27 cellular contexts compared by ENCODE assay signal in the genomic region with DNA sequence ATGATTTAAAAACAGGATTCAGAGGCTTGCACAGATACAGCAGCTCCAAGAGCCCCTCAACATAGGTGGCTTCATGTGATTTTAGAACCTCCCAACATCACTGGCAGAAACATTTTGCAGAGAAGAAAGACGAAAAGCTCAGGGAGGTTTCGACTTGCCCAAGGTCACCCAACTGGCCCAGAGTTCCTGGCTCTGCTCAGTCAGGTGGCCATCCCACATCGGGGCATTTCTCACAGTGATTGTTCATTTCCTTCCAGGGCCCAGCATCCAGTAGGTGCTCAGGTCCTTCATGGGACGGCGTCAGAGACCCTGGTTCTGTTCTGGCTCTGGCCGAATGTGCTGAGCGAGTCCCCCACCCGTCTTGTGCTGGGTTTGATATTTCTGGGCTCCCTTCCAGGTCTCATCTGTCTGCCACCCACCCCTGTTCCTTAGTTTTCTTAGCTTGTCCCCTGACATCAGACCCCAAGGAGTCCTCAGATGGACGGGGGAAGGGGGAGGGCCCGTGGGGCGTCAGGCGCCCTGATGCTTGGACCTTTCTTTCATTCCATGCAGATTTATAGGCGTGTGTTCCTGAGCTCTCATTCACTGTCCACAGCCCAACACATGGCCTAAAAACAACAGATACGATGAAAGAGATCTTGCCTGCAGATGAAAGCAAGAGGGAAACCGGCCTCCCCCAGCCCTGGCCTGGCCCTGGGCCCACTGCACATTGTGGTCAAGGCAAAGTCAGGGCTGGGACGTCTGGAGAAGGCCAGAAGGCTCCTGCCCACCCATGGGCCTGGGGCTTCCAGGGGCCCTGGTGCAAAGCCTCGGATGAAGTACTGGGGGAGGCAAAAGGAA.
DNase-seq lines count a peak whose midpoint lies in the region; ATAC-seq and TF ChIP-seq lines count a peak whose summit lies in the region.
"Had no signal": no experiment of that assay in that cellular context is flagged by ENCODE, and none has a peak within 500 bp of the region (broad histone marks: within the 10 kb centered on the region; RNA-seq: fewer than 3 reads in every experiment).

No MANE protein-coding gene starts in this region.

- H2AFZ ChIP-seq in SK-N-SH (ENCODE audit: low read depth) = no peak overlapping the region

- H3K4me1 Mint-ChIP-seq in mesothelial cell of epicardium = peaks cover 89% of the 10 kb centered on the region
- no peaks in the 10 kb centered on the region for H3K4me1 Mint-ChIP-seq in activated T-helper 2 cell treated with anti-CD3 and anti-CD28 coated beads, Interferon-gamma antibody, Interleukin-2, Interleukin-4, amounts not matched to agents 10 μg/mL and 5 μg/mL and 100 μg/mL, durations not matched to agents 14 hours and 24 hours and 36 hours (ENCODE audit: low read depth)
- H3K4me1 Mint-ChIP-seq: stimulated activated naive CD8-positive, alpha-beta T cell treated with anti-CD3 and anti-CD28 coated beads, Interleukin-15, amount 100 ng/mL, for 72 hours; WTC11 had no signal

- no peak for TF ChIP-seq CTCF in SK-N-SH (IDR thresholded peaks at IDR 0.05)
- no peak for TF ChIP-seq CTCF in coronary artery (IDR thresholded peaks at IDR 0.05)
- TF ChIP-seq CTCF in mesothelial cell of epicardium (IDR thresholded peaks at IDR 0.05; ENCODE audit: unreplicated experiment) = no peak
- TF ChIP-seq CTCF in upper lobe of right lung (IDR thresholded peaks at IDR 0.05) = no peak

- no peaks in the 10 kb centered on the region for H3K36me3 Mint-ChIP-seq in mesothelial cell of epicardium
- no peaks in the 10 kb centered on the region for H3K36me3 Mint-ChIP-seq in activated T-helper 2 cell treated with anti-CD3 and anti-CD28 coated beads, Interferon-gamma antibody, Interleukin-2, Interleukin-4, amounts not matched to agents 10 μg/mL and 5 μg/mL and 100 μg/mL, durations not matched to agents 14 hours and 24 hours and 36 hours (ENCODE audit: low read depth)
- H3K36me3 Mint-ChIP-seq: memory B cell, WTC11 had no signal

- peak in 1 of 2 experiments; percentile 83; a peak in 2 of 4 replicates for TF ChIP-seq EP300 in SK-N-SH (IDR thresholded peaks at IDR 0.05; ENCODE audit: borderline replicate concordance in 1 of 2, low read depth in 1 of 2, low read length in 1 of 2)

- H3K27me3 ChIP-seq in SK-N-SH (ENCODE audit: insufficient read depth) = no peaks in the 10 kb centered on the region; the same call in 1 of the 2 replicates
- no peaks in the 10 kb centered on the region for H3K27me3 ChIP-seq in upper lobe of right lung
- H3K27me3 ChIP-seq: Peyer's patch had no signal

- TF ChIP-seq RAD21 in SK-N-SH (IDR thresholded peaks at IDR 0.05; ENCODE audit: low read length) = peak; percentile 37

- 33% methylated on average over 13 of the region's 17 CpGs for WGBS in SK-N-SH (ENCODE audit: low lambda C conversion rate)

- no peaks in the 10 kb centered on the region for H3K27me3 Mint-ChIP-seq in mesothelial cell of epicardium (ENCODE audit: low read depth)
- peaks cover 3% of the 10 kb centered on the region for H3K27me3 Mint-ChIP-seq in activated T-helper 2 cell treated with anti-CD3 and anti-CD28 coated beads, Interferon-gamma antibody, Interleukin-2, Interleukin-4, amounts not matched to agents 10 μg/mL and 5 μg/mL and 100 μg/mL, durations not matched to agents 14 hours and 24 hours and 36 hours (ENCODE audit: low read depth)

- peak overlapping the region; percentile 86 for H3K27ac Mint-ChIP-seq in mesothelial cell of epicardium
- H3K27ac Mint-ChIP-seq in activated T-helper 2 cell treated with anti-CD3 and anti-CD28 coated beads, Interferon-gamma antibody, Interleukin-2, Interleukin-4, amounts not matched to agents 10 μg/mL and 5 μg/mL and 100 μg/mL, durations not matched to agents 14 hours and 24 hours and 36 hours = no peak overlapping the region
- H3K27ac Mint-ChIP-seq: memory B cell, WTC11 had no signal

- no peak overlapping the region for H3K9ac ChIP-seq in SK-N-SH

- peak; percentile 85 for DNase-seq in SK-N-SH
- DNase-seq in coronary artery (ENCODE audit: low spot score) = peak; percentile 60
- DNase-seq in mesothelial cell of epicardium (ENCODE audit: low spot score in 2 of 2, unreplicated experiment in 2 of 2) = peak in 1 of 2 experiments; percentile 47
- DNase-seq in upper lobe of right lung = peak; percentile 45
- DNase-seq in activated T-helper 2 cell treated with anti-CD3 and anti-CD28 coated beads, Interferon-gamma antibody, Interleukin-2, Interleukin-4, amounts not matched to agents 10 μg/mL and 5 μg/mL and 100 μg/mL, durations not matched to agents 14 hours and 24 hours and 36 hours (ENCODE audit: low spot score) = no peak
- no peak for DNase-seq in NK-92 (lab: John Stamatoyannopoulos, UW; ENCODE audit: unreplicated experiment)
- DNase-seq: activated CD4-positive, alpha-beta T cell treated with anti-CD3 and anti-CD28 coated beads, Interleukin-2, amount 50 U/mL, for 48 hours; activated T-cell treated with anti-CD3 and anti-CD28 coated beads, Interleukin-2, amount 50 U/mL, for 48 hours; central memory CD4-positive, alpha-beta T cell; DMS79; gastrocnemius medialis; GDM1; Kasumi-1; NCI-H1436 treated with DMSO at 0.1 percent for 48 hours; NCI-H2107; NCI-H774; right cardiac atrium; SHP77 treated with DMSO at 0.1 percent for 48 hours; stimulated activated naive CD8-positive, alpha-beta T cell treated with anti-CD3 and anti-CD28 coated beads, Interleukin-15, amount 100 ng/mL, for 72 hours; T1000 had no signal

- H3K4me1 ChIP-seq in SK-N-SH (ENCODE audit: control insufficient read depth in 1 of 2, insufficient read depth in 2 of 2, low read depth in 1 of 2, low read length in 1 of 2) = peaks cover 0 to 62% of the 10 kb centered on the region in 2 experiments; a peak in 2 of 4 replicates
- H3K4me1 ChIP-seq in upper lobe of right lung = no peaks in the 10 kb centered on the region
- H3K4me1 ChIP-seq: Caco-2, gastrocnemius medialis, Peyer's patch, tibial artery had no signal

- intact Hi-C loops in upper lobe of right lung (cut with DNase I) = no loop called here
- intact Hi-C loops in activated T-helper 2 cell treated with anti-CD3 and anti-CD28 coated beads, Interferon-gamma antibody, Interleukin-2, Interleukin-4, amounts not matched to agents 10 μg/mL and 5 μg/mL and 100 μg/mL, durations not matched to agents 14 hours and 24 hours and 36 hours (cut with micrococcal nuclease) = no loop called here

- H3K36me3 ChIP-seq in SK-N-SH (replicated peaks in 1 of 2; ENCODE audit: control insufficient read depth in 1 of 2, insufficient read depth in 2 of 2, low read length in 1 of 2) = no peaks in the 10 kb centered on the region
- no peaks in the 10 kb centered on the region for H3K36me3 ChIP-seq in upper lobe of right lung
- H3K36me3 ChIP-seq: gastrocnemius medialis, Peyer's patch, tibial artery had no signal

- H3K4me3 Mint-ChIP-seq in mesothelial cell of epicardium = no peak overlapping the region
- no peak overlapping the region for H3K4me3 Mint-ChIP-seq in activated T-helper 2 cell treated with anti-CD3 and anti-CD28 coated beads, Interferon-gamma antibody, Interleukin-2, Interleukin-4, amounts not matched to agents 10 μg/mL and 5 μg/mL and 100 μg/mL, durations not matched to agents 14 hours and 24 hours and 36 hours (ENCODE audit: low read depth)
- H3K4me3 Mint-ChIP-seq: memory B cell; stimulated activated naive CD8-positive, alpha-beta T cell treated with anti-CD3 and anti-CD28 coated beads, Interleukin-15, amount 100 ng/mL, for 72 hours; WTC11 had no signal

- no peak overlapping the region for H3K4me2 ChIP-seq in SK-N-SH

- no peaks in the 10 kb centered on the region for H3K79me2 ChIP-seq in SK-N-SH (ENCODE audit: insufficient read depth)

- POLR2A ChIA-PET in SK-N-SH (lab: Yijun Ruan, JAX) = interaction anchor here (1.2 to 1.4 kb wide), 2 partner anchors 11 to 84 kb away, joined by 4 to 7 read pairs; no protein-coding TSS in a partner anchor

- H3K9me3 ChIP-seq in SK-N-SH (no peaks in the 10 kb centered on the region), upper lobe of right lung (no peaks in the 10 kb centered on the region)
- H3K9me3 ChIP-seq: Caco-2, gastrocnemius medialis, Peyer's patch, tibial artery had no signal

- CTCF ChIA-PET in SK-N-SH (lab: Yijun Ruan, JAX) = interaction anchor here (0.7 to 2.3 kb wide), 6 partner anchors 11 to 196 kb away, joined by 3 to 8 read pairs (median 3); no protein-coding TSS in a partner anchor

- H3F3A ChIP-seq in SK-N-SH (replicated peaks; ENCODE audit: insufficient read depth) = no peaks in the 10 kb centered on the region

- no peaks in the 10 kb centered on the region for H3K9me2 ChIP-seq in SK-N-SH

- ATAC-seq in upper lobe of right lung = no peak
- no peak for ATAC-seq in GM19463 (IDR thresholded peaks at IDR 0.05; ENCODE audit: unreplicated experiment)
- ATAC-seq: gastrocnemius medialis; right cardiac atrium; stimulated activated naive CD8-positive, alpha-beta T cell treated with anti-CD3 and anti-CD28 coated beads, Interleukin-15, amount 100 ng/mL, for 72 hours; WTC11 had no signal

- H3K27ac ChIP-seq in SK-N-SH (ENCODE audit: low read depth in 2 of 2, low read length in 1 of 2) (peak overlapping the region in 1 of 2 experiments; percentile 96; a peak in 2 of 4 replicates), coronary artery (no peak overlapping the region), upper lobe of right lung (no peak overlapping the region)
- H3K27ac ChIP-seq: C4-2B, gastrocnemius medialis, Peyer's patch, tibial artery had no signal

- H3K4me3 ChIP-seq in SK-N-SH (ENCODE audit: low read depth in 2 of 2, low read length in 1 of 2) = no peak overlapping the region
- H3K4me3 ChIP-seq in coronary artery = no peak overlapping the region
- H3K4me3 ChIP-seq in upper lobe of right lung = no peak overlapping the region
- H3K4me3 ChIP-seq: gastrocnemius medialis, Peyer's patch, tibial artery had no signal

- H4K20me1 ChIP-seq in SK-N-SH (ENCODE audit: insufficient read depth) = no peaks in the 10 kb centered on the region

- no peaks in the 10 kb centered on the region for H3K9me3 Mint-ChIP-seq in mesothelial cell of epicardium
- H3K9me3 Mint-ChIP-seq in activated T-helper 2 cell treated with anti-CD3 and anti-CD28 coated beads, Interferon-gamma antibody, Interleukin-2, Interleukin-4, amounts not matched to agents 10 μg/mL and 5 μg/mL and 100 μg/mL, durations not matched to agents 14 hours and 24 hours and 36 hours = no peaks in the 10 kb centered on the region
- H3K9me3 Mint-ChIP-seq: WTC11 had no signal

TF ChIP-seq in SK-N-SH, 30 proteins besides CTCF, POLR2A, EP300 and RAD21 (continues in another document):
- TF ChIP-seq SMC3 (IDR thresholded peaks at IDR 0.05; ENCODE audit: low read depth, low read length) = peak; percentile 11; the same call in 1 of the 2 replicates

Comparison
In these comparisons a context has a peak if more than half of its experiments do, and no peak if none do; other contexts are left out.
1. DNase-seq: peak in SK-N-SH (single experiment), coronary artery (single experiment) and upper lobe of right lung (single experiment); none in activated T-helper 2 cell treated with anti-CD3 and anti-CD28 coated beads, Interferon-gamma antibody, Interleukin-2, Interleukin-4, amounts not matched to agents 10 μg/mL and 5 μg/mL and 100 μg/mL, durations not matched to agents 14 hours and 24 hours and 36 hours (single experiment) and NK-92 (single experiment).